8 cellular contexts compared by ENCODE assay signal in the genomic region with DNA sequence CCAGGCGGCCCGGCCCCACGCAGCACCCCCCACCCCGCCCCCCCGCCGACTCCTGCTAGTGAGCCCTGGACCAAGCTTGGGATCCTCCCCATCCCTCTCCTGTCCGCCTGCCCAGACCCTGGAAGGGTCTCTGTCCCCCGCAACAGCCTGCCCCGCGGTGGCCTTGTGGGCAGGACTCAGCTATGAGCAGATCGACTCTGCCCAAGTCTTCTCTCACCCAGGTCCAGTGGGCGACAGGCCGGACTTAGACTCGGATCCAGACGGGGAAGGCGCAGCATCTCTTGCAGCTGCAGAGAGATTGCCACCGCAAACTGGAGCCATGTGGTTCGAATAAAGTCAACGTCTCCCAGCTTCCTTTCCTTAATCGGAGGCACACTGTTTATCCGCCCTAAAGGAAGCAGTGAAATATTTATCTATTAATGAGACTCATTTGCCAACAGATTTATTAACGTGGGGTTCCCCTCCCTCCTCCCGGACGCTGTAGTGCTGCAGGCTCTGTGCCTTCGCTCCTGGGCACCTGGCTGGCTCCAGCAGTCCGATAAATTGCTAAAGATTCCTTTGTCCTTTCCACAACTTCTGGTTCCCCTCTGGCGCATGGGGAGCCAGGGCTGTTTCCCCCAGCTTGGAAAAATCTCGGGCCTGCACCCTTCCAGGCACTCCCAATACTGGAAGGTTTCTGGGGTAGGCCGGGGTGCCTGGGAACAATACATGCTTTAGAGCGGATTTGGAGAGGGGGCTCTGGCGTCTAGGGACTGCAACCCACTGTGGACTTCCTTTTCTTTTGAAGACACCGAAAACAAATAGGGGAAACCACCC. TPM values are rescaled to one million over a fixed set of nuclear protein-coding genes. Genes with fewer than 3 reads are reported as not detected.
DNase-seq lines count a peak whose midpoint lies in the region; ATAC-seq and TF ChIP-seq lines count a peak whose summit lies in the region.
"Had no signal": no experiment of that assay in that cellular context is flagged by ENCODE, and none has a peak within 500 bp of the region (broad histone marks: within the 10 kb centered on the region; RNA-seq: fewer than 3 reads in every experiment).

No MANE protein-coding gene starts in this region.

- DNase-seq in HAP-1 (ENCODE audit: low spot score in 2 of 2) (peak in 1 of 2 experiments; percentile 45), omental fat pad (ENCODE audit: low spot score) (peak; percentile 20), GDM1 (lab: John Stamatoyannopoulos, UW) (no peak), NCI-H128 (lab: John Stamatoyannopoulos, UW; ENCODE audit: unreplicated experiment) (no peak)
- DNase-seq: activated CD4-positive, CD25-positive, alpha-beta regulatory T cell; KG1 had no signal

- peaks cover 54% of the 10 kb centered on the region for H3K27me3 Mint-ChIP-seq in activated naive CD8-positive, alpha-beta T cell

- H3K36me3 Mint-ChIP-seq in activated naive CD8-positive, alpha-beta T cell = peaks cover 3% of the 10 kb centered on the region

- TF ChIP-seq CTCF in omental fat pad (IDR thresholded peaks at IDR 0.05) = no peak

- H3K4me1 ChIP-seq in HAP-1 = peaks cover 44% of the 10 kb centered on the region

- peak overlapping the region; percentile 70 for H3K4me3 ChIP-seq in HAP-1

- H3K4me3 Mint-ChIP-seq in activated naive CD8-positive, alpha-beta T cell = peak overlapping the region; percentile 32

- no peaks in the 10 kb centered on the region for H3K27me3 ChIP-seq in HAP-1 (ENCODE audit: low read depth)

- peak overlapping the region; percentile 61 for H3K27ac Mint-ChIP-seq in activated naive CD8-positive, alpha-beta T cell

- peaks cover 52% of the 10 kb centered on the region for H3K4me1 Mint-ChIP-seq in activated naive CD8-positive, alpha-beta T cell (ENCODE audit: low read depth)

- peaks cover 11% of the 10 kb centered on the region for H3K36me3 ChIP-seq in HAP-1 (replicated peaks)

- H3K9me3 Mint-ChIP-seq in activated naive CD8-positive, alpha-beta T cell (ENCODE audit: low read depth) = no peaks in the 10 kb centered on the region

- in situ Hi-C loops in HAP-1 (cut with MboI; ENCODE audit: low sequenced_read_pairs) = loop anchor here (5.0 to 25.0 kb wide), 4 partner anchors 300 to 1300 kb away; a partner anchor contains a TSS

- ATAC-seq in omental fat pad (ENCODE audit: low FRiP score) (no peak), GM18870 (IDR thresholded peaks at IDR 0.05; ENCODE audit: unreplicated experiment) (no peak)

- no peaks in the 10 kb centered on the region for H3K9me3 ChIP-seq in HAP-1

RNA-seq across cellular contexts. Expression of a gene that starts 0.6 kb away (rescaled TPM):
- 1 to 10 TPM; 4.6 to 6.1 (median 5.3) TPM for total RNA-seq in omental fat pad

RNA-seq across cellular contexts. Expression of a gene that starts 4.7 kb away (rescaled TPM):
- total RNA-seq in omental fat pad = 10 to 100 TPM in 1 of 4 donors, 1 to 10 TPM in 3; 1.8 to 11.0 (median 4.3) TPM

RNA-seq across cellular contexts. Expression of a gene that starts 8.2 kb away (rescaled TPM):
- total RNA-seq in omental fat pad = 1 to 10 TPM in 2 of 4 donors, under 1 TPM in 1, not detected in 1; 0.19 to 2.4 (median 1.0) TPM

RNA-seq across cellular contexts. Expression of a gene that starts 9.5 kb away (rescaled TPM):
- total RNA-seq in omental fat pad = 10 to 100 TPM in 1 of 4 donors, 1 to 10 TPM in 3; 1.1 to 13.1 (median 6.4) TPM

RNA-seq across cellular contexts. Expression of a gene that starts 13.6 kb away (rescaled TPM):
- total RNA-seq in omental fat pad = 10 to 100 TPM; 10.4 to 39.4 (median 26.5) TPM
